ENCODE assay signal across 18 cellular contexts in the genomic region with DNA sequence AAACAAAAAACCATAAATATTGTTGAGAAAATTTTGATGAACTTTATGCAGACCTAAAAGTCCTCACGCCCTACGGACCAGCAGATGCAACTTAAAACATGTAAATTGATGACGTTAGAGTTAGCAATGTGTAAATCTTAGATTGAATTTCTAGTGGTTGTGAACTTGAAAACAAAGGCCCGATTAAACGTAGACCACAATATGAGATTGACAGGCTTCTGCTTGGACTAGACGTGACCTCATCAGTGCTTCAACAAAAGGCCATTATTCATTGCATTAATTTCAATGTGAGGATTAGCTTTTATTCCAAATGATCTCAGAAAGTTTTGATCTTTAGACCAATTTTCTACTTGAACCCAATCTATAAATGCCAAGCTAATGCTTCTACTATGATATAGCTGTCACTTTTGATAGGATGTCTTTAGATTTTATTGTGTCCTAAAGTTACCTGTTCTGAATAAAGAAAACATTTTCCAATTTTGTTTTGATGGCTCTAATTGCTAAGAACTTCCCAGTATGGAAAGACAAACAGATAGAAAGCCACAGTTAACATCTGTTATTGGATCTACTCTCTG. TPM values are rescaled to one million over a fixed set of nuclear protein-coding genes. Genes with fewer than 3 reads are reported as not detected.
DNase-seq lines count a peak whose midpoint lies in the region; TF ChIP-seq lines count a peak whose summit lies in the region.
"Had no signal": no experiment of that assay in that cellular context is flagged by ENCODE, and none has a peak within 500 bp of the region (broad histone marks: within the 10 kb centered on the region; RNA-seq: fewer than 3 reads in every experiment).

No MANE protein-coding gene starts in this region.

- dilution Hi-C loops in mammary epithelial cell (cut with HindIII; ENCODE audit: low sequenced_read_pairs): no loop called here

- H3K4me3 ChIP-seq in mammary epithelial cell (replicated peaks in 1 of 3; ENCODE audit: insufficient read depth in 1 of 3, low read depth in 2 of 3, low read length in 3 of 3) (no peak overlapping the region), breast epithelium (no peak overlapping the region), sigmoid colon (no peak overlapping the region), ovary (no peak overlapping the region)
- H3K4me3 ChIP-seq: BLaER1 treated with 17β-estradiol and CSF1 and Interleukin-3, amounts not matched to agents 10 nM and 100 nM; GM12878; HAP-1 had no signal

- H3K27ac ChIP-seq in mammary epithelial cell (ENCODE audit: insufficient read depth, low read depth, low read length): no peak overlapping the region
- H3K27ac ChIP-seq in breast epithelium: no peak overlapping the region
- no peak overlapping the region for H3K27ac ChIP-seq in sigmoid colon
- H3K27ac ChIP-seq in ovary: no peak overlapping the region
- H3K27ac ChIP-seq: 22Rv1; BLaER1 treated with 17β-estradiol and CSF1 and Interleukin-3, amounts not matched to agents 10 nM and 100 nM had no signal

- 68% methylated on average over 6 of the region's 6 CpGs for WGBS in mammary epithelial cell (ENCODE audit: low coverage, missing lambda C conversion rate)
- WGBS in sigmoid colon, 2 donors: 93 to 94% methylated on average over 6 of the region's 6 CpGs
- WGBS in ovary, 3 donors: 91 to 96% (median 93%) methylated on average over 6 of the region's 6 CpGs

- H3K4me1 ChIP-seq in mammary epithelial cell (ENCODE audit: insufficient read depth, low read length): peaks cover 6% of the 10 kb centered on the region
- no peaks in the 10 kb centered on the region for H3K4me1 ChIP-seq in breast epithelium
- no peaks in the 10 kb centered on the region for H3K4me1 ChIP-seq in sigmoid colon
- no peaks in the 10 kb centered on the region for H3K4me1 ChIP-seq in ovary (ENCODE audit: insufficient read depth)
- H3K4me1 ChIP-seq: BLaER1 treated with 17β-estradiol and CSF1 and Interleukin-3, amounts not matched to agents 10 nM and 100 nM had no signal

- H3K9ac ChIP-seq in mammary epithelial cell (ENCODE audit: insufficient read depth, low read length): no peak overlapping the region
- H3K9ac ChIP-seq: BLaER1 treated with 17β-estradiol and CSF1 and Interleukin-3, amounts not matched to agents 10 nM and 100 nM had no signal

- H3K4me2 ChIP-seq in mammary epithelial cell (ENCODE audit: insufficient read depth, low read depth, low read length): no peak overlapping the region
- H3K4me2 ChIP-seq: BLaER1 treated with 17β-estradiol and CSF1 and Interleukin-3, amounts not matched to agents 10 nM and 100 nM had no signal

- no peaks in the 10 kb centered on the region for H4K20me1 ChIP-seq in mammary epithelial cell (ENCODE audit: insufficient read depth, low read length)
- H4K20me1 ChIP-seq: BLaER1 treated with 17β-estradiol and CSF1 and Interleukin-3, amounts not matched to agents 10 nM and 100 nM had no signal

- BruUV-seq in mammary epithelial cell (replicated peaks; lab: Mats Ljungman, UMichigan): no TSS peak

- no peak for TF ChIP-seq POLR2A in breast epithelium (IDR thresholded peaks at IDR 0.05)
- no peak for TF ChIP-seq POLR2A in sigmoid colon (IDR thresholded peaks at IDR 0.05)
- no peak for TF ChIP-seq POLR2A in ovary (IDR thresholded peaks at IDR 0.05)

- CTCF ChIA-PET in mammary epithelial cell (lab: Charles Lee; ENCODE audit: low non-redundant PET): no interaction called here

- H3K79me2 ChIP-seq in mammary epithelial cell (ENCODE audit: insufficient read depth, low read length): no peaks in the 10 kb centered on the region

- in situ Hi-C loops in mammary epithelial cell (cut with MboI; ENCODE audit: low sequenced_read_pairs in 2 of 2): no loop called here

- DNase-seq in mammary epithelial cell (peak; percentile 51), breast epithelium (ENCODE audit: low spot score in 2 of 2) (no peak), RPMI7951 (ENCODE audit: low read depth) (peak; percentile 4), foreskin melanocyte (peak; percentile 78), superior temporal gyrus (ENCODE audit: extremely low spot score) (peak; percentile 40), GM19240 (ENCODE audit: insufficient read length, low spot score) (no peak), sigmoid colon (no peak), ovary (no peak)
- DNase-seq: AML-193; Calu3; CD4-positive, CD25-positive, alpha-beta regulatory T cell; DMS 273 treated with DMSO at 0.1 percent for 48 hours; DMS79; IMR-90 had no signal

- H2AFZ ChIP-seq in mammary epithelial cell (ENCODE audit: low read depth, low read length): no peak overlapping the region

- no peaks in the 10 kb centered on the region for H3K36me3 ChIP-seq in mammary epithelial cell (ENCODE audit: insufficient read depth, low read length)
- H3K36me3 ChIP-seq in breast epithelium: no peaks in the 10 kb centered on the region
- no peaks in the 10 kb centered on the region for H3K36me3 ChIP-seq in sigmoid colon
- H3K36me3 ChIP-seq in ovary: no peaks in the 10 kb centered on the region
- H3K36me3 ChIP-seq: BLaER1 treated with 17β-estradiol and CSF1 and Interleukin-3, amounts not matched to agents 10 nM and 100 nM; HAP-1 had no signal

- intact Hi-C loops in mammary epithelial cell (cut with micrococcal nuclease) (no loop called here), breast epithelium (cut with DNase I; ENCODE audit: low total_unique reads) (no loop called here), sigmoid colon (cut with DNase I) (no loop called here), ovary (cut with DNase I) (no loop called here)

- TF ChIP-seq EP300 in sigmoid colon (IDR thresholded peaks at IDR 0.05): no peak
- no peak for TF ChIP-seq EP300 in ovary (IDR thresholded peaks at IDR 0.05)

- H3K27me3 ChIP-seq in mammary epithelial cell (ENCODE audit: insufficient read depth, low read length) (no peaks in the 10 kb centered on the region), breast epithelium (no peaks in the 10 kb centered on the region), sigmoid colon (no peaks in the 10 kb centered on the region), ovary (no peaks in the 10 kb centered on the region)
- H3K27me3 ChIP-seq: BLaER1 treated with 17β-estradiol and CSF1 and Interleukin-3, amounts not matched to agents 10 nM and 100 nM had no signal

- H3K9me3 ChIP-seq in mammary epithelial cell (replicated peaks; ENCODE audit: insufficient read depth, low read length) (no peaks in the 10 kb centered on the region), breast epithelium (no peaks in the 10 kb centered on the region), sigmoid colon (no peaks in the 10 kb centered on the region), ovary (no peaks in the 10 kb centered on the region)
- H3K9me3 ChIP-seq: BLaER1 treated with 17β-estradiol and CSF1 and Interleukin-3, amounts not matched to agents 10 nM and 100 nM; HAP-1 had no signal

- TF ChIP-seq CTCF in mammary epithelial cell (conservative IDR thresholded peaks at IDR 0.05 in 1 of 2, IDR thresholded peaks at IDR 0.05 in 1 of 2; ENCODE audit: extremely low read depth in 1 of 2, insufficient read depth in 1 of 2, low read depth in 1 of 2, low read length in 2 of 2) (no peak), breast epithelium (IDR thresholded peaks at IDR 0.05) (no peak), sigmoid colon (IDR thresholded peaks at IDR 0.05) (no peak), ovary (IDR thresholded peaks at IDR 0.05) (no peak)

RNA-seq across cellular contexts. Expression of gene SPPL2A, which starts 55.4 kb away (rescaled TPM):
- total RNA-seq in mammary epithelial cell: 100 to 1,000 TPM in 1 of 2 donors, 10 to 100 TPM in 1; 76.8 to 107 TPM
- 32.0 TPM for polyA plus RNA-seq in mammary epithelial cell
- 57.2 TPM for polyA minus RNA-seq in mammary epithelial cell
- total RNA-seq in breast epithelium: 100 to 1,000 TPM in 2 of 3 donors, 10 to 100 TPM in 1; 84.6 to 162 (median 135) TPM
- 117 and 125 TPM in 2 replicates for total RNA-seq in RPMI7951 (2014; rRNA removed; shearing (Covaris generic))
- 100 to 1,000 TPM in 3 of 4 donors, 10 to 100 TPM in 1; 98.6 to 303 (median 140) TPM for total RNA-seq in sigmoid colon
- 10 to 100 TPM; 22.8 to 87.4 (median 24.7) TPM for polyA plus RNA-seq in sigmoid colon
- total RNA-seq in ovary: 10 to 100 TPM; 39.1 to 97.2 (median 63.7) TPM
- 10 to 100 TPM; 15.4 to 55.7 TPM for polyA plus RNA-seq in ovary

Comparison
In these comparisons a context has a peak if more than half of its experiments do, and no peak if none do; other contexts are left out.
1. DNase-seq: peak in mammary epithelial cell (single experiment), RPMI7951 (single experiment), foreskin melanocyte (single experiment) and superior temporal gyrus (single experiment); none in breast epithelium (0 of 2), GM19240 (single experiment), sigmoid colon (single experiment) and ovary (0 of 5).